11 cellular contexts compared by ENCODE assay signal in the genomic region with DNA sequence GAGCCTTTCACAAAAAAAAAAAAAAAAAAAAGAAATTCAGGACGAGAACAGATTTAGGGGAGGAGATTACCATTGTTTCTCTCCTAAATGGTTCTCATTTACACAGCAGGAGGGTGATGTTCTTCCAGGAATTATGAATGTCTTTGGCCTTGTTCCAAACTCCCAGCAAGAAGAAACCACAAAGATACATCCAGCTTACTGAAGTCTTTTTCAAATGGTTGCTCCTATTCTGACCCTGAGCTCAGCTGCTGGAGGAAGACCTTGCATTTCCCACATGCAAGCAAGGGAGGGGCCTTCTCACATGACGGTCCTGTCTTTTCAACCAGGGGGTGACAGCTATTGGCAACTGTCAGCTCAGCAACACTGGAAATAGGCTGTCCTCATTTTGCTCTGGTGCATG.
DNase-seq lines count a peak whose midpoint lies in the region; ATAC-seq lines count a peak whose summit lies in the region.
"Had no signal": no experiment of that assay in that cellular context is flagged by ENCODE, and none has a peak within 500 bp of the region (broad histone marks: within the 10 kb centered on the region; RNA-seq: fewer than 3 reads in every experiment).

No MANE protein-coding gene starts in this region.

- ATAC-seq in HG03097 (IDR thresholded peaks at IDR 0.05; ENCODE audit: low FRiP score, unreplicated experiment) (no peak), left lobe of liver (no peak), GM19035 (IDR thresholded peaks at IDR 0.05; ENCODE audit: unreplicated experiment) (no peak)
- ATAC-seq in activated T-helper 17 cell treated with anti-CD3 and anti-CD28 coated beads, Interleukin-2, amount 50 U/mL, for 72 hours (replicated peaks) = no peak

- peak; percentile 87 for DNase-seq in EH (ENCODE audit: low read depth)
- peak; percentile 92 for DNase-seq in NCI-H146 treated with DMSO at 0.1 percent for 48 hours (lab: John Stamatoyannopoulos, UW; ENCODE audit: unreplicated experiment)
- peak; percentile 80 for DNase-seq in astrocyte of the hippocampus (ENCODE audit: low read depth, low spot score)
- peak; percentile 38 for DNase-seq in medulla oblongata (ENCODE audit: extremely low spot score)
- no peak for DNase-seq in left lobe of liver (ENCODE audit: low spot score)
- DNase-seq: activated CD4-positive, alpha-beta T cell treated with anti-CD3 and anti-CD28 coated beads for 48 hours; cortex of kidney; OCI-M1 had no signal

- H3K4me1 Mint-ChIP-seq in activated T-helper 17 cell treated with anti-CD3 and anti-CD28 coated beads, Interleukin-2, amount 50 U/mL, for 72 hours = no peaks in the 10 kb centered on the region

- H3K27me3 Mint-ChIP-seq in activated T-helper 17 cell treated with anti-CD3 and anti-CD28 coated beads, Interleukin-2, amount 50 U/mL, for 72 hours = peaks cover 23% of the 10 kb centered on the region

- no peak overlapping the region for H3K4me3 Mint-ChIP-seq in activated T-helper 17 cell treated with anti-CD3 and anti-CD28 coated beads, Interleukin-2, amount 50 U/mL, for 72 hours

- H3K36me3 Mint-ChIP-seq in activated T-helper 17 cell treated with anti-CD3 and anti-CD28 coated beads, Interleukin-2, amount 50 U/mL, for 72 hours (ENCODE audit: low read depth) = no peaks in the 10 kb centered on the region

- H3K9me3 Mint-ChIP-seq in activated T-helper 17 cell treated with anti-CD3 and anti-CD28 coated beads, Interleukin-2, amount 50 U/mL, for 72 hours = no peaks in the 10 kb centered on the region

- H3K27ac Mint-ChIP-seq in activated T-helper 17 cell treated with anti-CD3 and anti-CD28 coated beads, Interleukin-2, amount 50 U/mL, for 72 hours = no peak overlapping the region
